In the genomic region with DNA sequence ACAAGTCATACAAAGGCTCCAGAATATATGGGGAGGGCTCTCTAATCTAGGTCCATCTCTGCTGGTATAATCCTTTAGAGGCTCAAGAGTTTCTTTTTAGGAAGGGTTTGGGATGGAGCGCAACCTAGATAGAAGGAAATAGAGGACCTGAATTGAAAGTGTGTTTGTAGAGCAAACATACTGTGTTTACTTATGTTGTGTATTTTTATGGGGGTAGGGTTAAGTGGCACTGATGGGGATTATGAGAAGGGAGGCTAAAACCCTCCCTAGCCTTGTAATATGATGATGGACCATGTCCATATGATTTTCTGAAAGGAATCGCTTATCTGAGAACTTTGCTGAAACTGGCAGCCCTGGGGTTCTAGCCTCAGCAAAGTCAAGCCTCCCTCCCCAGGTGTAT, we compare ENCODE assay signal across 1 cellular context.
TF ChIP-seq lines count a peak whose summit lies in the region.

No MANE protein-coding gene starts in this region.

TF ChIP-seq in HepG2, 621 proteins besides CTCF, POLR2A, EP300 and RAD21 (continued from another document):
- TF ChIP-seq, protein P1, sequence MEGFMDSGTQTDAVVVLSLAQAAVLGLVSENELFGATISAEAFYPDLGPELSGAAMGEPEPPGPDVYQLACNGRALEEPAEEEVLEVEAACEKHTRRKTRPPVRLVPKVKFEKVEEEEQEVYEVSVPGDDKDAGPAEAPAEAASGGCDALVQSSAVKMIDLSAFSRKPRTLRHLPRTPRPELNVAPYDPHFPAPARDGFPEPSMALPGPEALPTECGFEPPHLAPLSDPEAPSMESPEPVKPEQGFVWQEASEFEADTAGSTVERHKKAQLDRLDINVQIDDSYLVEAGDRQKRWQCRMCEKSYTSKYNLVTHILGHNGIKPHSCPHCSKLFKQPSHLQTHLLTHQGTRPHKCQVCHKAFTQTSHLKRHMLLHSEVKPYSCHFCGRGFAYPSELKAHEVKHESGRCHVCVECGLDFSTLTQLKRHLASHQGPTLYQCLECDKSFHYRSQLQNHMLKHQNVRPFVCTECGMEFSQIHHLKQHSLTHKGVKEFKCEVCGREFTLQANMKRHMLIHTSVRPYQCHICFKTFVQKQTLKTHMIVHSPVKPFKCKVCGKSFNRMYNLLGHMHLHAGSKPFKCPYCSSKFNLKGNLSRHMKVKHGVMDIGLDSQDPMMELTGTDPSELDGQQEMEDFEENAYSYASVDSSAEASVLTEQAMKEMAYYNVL (CRISPR knock-in tag; IDR thresholded peaks at IDR 0.05; ENCODE audit: borderline replicate concordance), result peak; percentile 77; the same call in 1 of the 2 replicates
- TF ChIP-seq ZMYM3 (CRISPR knock-in tag; IDR thresholded peaks at IDR 0.05), result 0 out of 2 replicates have a peak, but pooled peaks have one; percentile 28
- TF ChIP-seq HMG20B (CRISPR knock-in tag; conservative IDR thresholded peaks at IDR 0.05), result 0 out of 2 replicates have a peak, but pooled peaks have one; percentile 56
- peak; percentile 79 for TF ChIP-seq TBX2 (CRISPR knock-in tag; IDR thresholded peaks at IDR 0.05; ENCODE audit: borderline replicate concordance)
- peak; percentile 71 for TF ChIP-seq TBL1XR1 (IDR thresholded peaks at IDR 0.05; ENCODE audit: borderline replicate concordance, low read length, partially characterized antibody)
- 0 out of 2 replicates have a peak, but pooled peaks have one; percentile 54 for TF ChIP-seq ZNF614 (CRISPR knock-in tag; IDR thresholded peaks at IDR 0.05; ENCODE audit: borderline replicate concordance)
- no peak for TF ChIP-seq ZNF343 (CRISPR knock-in tag; IDR thresholded peaks at IDR 0.05)
- TF ChIP-seq FOXA3 (CRISPR knock-in tag; IDR thresholded peaks at IDR 0.05), result peak; percentile 99
- peak; percentile 81 for TF ChIP-seq SAP130 (CRISPR knock-in tag; IDR thresholded peaks at IDR 0.05; ENCODE audit: low read depth)
- no peak for TF ChIP-seq EZH2 (conservative IDR thresholded peaks at IDR 0.05; ENCODE audit: low read depth, low read length)
- peak; percentile 38; the same call in 1 of the 2 replicates for TF ChIP-seq NR2F2 (IDR thresholded peaks at IDR 0.05; ENCODE audit: borderline replicate concordance, low read depth)
- no peak for TF ChIP-seq DMAP1 (CRISPR knock-in tag; IDR thresholded peaks at IDR 0.05)
- peak; percentile 55; the same call in 1 of the 2 replicates for TF ChIP-seq KAT8 (CRISPR knock-in tag; IDR thresholded peaks at IDR 0.05)
- TF ChIP-seq ZBTB20 (CRISPR knock-in tag; IDR thresholded peaks at IDR 0.05; ENCODE audit: borderline replicate concordance, low read depth), result peak; percentile 71; the same call in 1 of the 2 replicates
- 0 out of 2 replicates have a peak, but pooled peaks have one; percentile 17 for TF ChIP-seq NR2C2 (CRISPR knock-in tag; IDR thresholded peaks at IDR 0.05; ENCODE audit: borderline replicate concordance)
- TF ChIP-seq NKX3-1 (CRISPR knock-in tag; IDR thresholded peaks at IDR 0.05), result peak; percentile 96
- TF ChIP-seq, protein P2, sequence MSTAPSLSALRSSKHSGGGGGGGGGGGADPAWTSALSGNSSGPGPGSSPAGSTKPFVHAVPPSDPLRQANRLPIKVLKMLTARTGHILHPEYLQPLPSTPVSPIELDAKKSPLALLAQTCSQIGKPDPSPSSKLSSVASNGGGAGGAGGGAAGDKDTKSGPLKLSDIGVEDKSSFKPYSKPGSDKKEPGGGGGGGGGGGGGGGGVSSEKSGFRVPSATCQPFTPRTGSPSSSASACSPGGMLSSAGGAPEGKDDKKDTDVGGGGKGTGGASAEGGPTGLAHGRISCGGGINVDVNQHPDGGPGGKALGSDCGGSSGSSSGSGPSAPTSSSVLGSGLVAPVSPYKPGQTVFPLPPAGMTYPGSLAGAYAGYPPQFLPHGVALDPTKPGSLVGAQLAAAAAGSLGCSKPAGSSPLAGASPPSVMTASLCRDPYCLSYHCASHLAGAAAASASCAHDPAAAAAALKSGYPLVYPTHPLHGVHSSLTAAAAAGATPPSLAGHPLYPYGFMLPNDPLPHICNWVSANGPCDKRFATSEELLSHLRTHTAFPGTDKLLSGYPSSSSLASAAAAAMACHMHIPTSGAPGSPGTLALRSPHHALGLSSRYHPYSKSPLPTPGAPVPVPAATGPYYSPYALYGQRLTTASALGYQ (CRISPR knock-in tag; IDR thresholded peaks at IDR 0.05), result peak; percentile 93
- peak; percentile 65; the same call in 1 of the 2 replicates for TF ChIP-seq ZMYM4 (CRISPR knock-in tag; IDR thresholded peaks at IDR 0.05)
- peak; percentile 70 for TF ChIP-seq PPARG (CRISPR knock-in tag; conservative IDR thresholded peaks at IDR 0.05)
- TF ChIP-seq ZNF790 (CRISPR knock-in tag; IDR thresholded peaks at IDR 0.05; ENCODE audit: borderline replicate concordance), result no peak
- peak; percentile 88 for TF ChIP-seq NFIC (IDR thresholded peaks at IDR 0.05; ENCODE audit: low read length)
- TF ChIP-seq POLR2AphosphoS2 (IDR thresholded peaks at IDR 0.05; ENCODE audit: low read depth, low read length), result no peak
- peak; percentile 58 for TF ChIP-seq ZFP36 (IDR thresholded peaks at IDR 0.05; ENCODE audit: borderline replicate concordance, low read depth, low read length, partially characterized antibody)
- TF ChIP-seq, protein P3, sequence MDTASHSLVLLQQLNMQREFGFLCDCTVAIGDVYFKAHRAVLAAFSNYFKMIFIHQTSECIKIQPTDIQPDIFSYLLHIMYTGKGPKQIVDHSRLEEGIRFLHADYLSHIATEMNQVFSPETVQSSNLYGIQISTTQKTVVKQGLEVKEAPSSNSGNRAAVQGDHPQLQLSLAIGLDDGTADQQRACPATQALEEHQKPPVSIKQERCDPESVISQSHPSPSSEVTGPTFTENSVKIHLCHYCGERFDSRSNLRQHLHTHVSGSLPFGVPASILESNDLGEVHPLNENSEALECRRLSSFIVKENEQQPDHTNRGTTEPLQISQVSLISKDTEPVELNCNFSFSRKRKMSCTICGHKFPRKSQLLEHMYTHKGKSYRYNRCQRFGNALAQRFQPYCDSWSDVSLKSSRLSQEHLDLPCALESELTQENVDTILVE (CRISPR knock-in tag; IDR thresholded peaks at IDR 0.05), result 0 out of 2 replicates have a peak, but pooled peaks have one; percentile 44
- TF ChIP-seq KDM3A (CRISPR knock-in tag; IDR thresholded peaks at IDR 0.05; ENCODE audit: low read depth), result no peak
- TF ChIP-seq KLF16 (CRISPR knock-in tag; IDR thresholded peaks at IDR 0.05), result peak in 1 of 2 experiments; percentile 80; a peak in 2 of 4 replicates
- no peak for TF ChIP-seq CREB1 (IDR thresholded peaks at IDR 0.05)
- peak; percentile 72 for TF ChIP-seq CREB1 (CRISPR knock-in tag; IDR thresholded peaks at IDR 0.05)
- TF ChIP-seq SOX13 (IDR thresholded peaks at IDR 0.05), result peak; percentile 58; the same call in 1 of the 2 replicates
- TF ChIP-seq SOX13 (CRISPR knock-in tag; conservative IDR thresholded peaks at IDR 0.05 in 1 of 2, IDR thresholded peaks at IDR 0.05 in 1 of 2), result peak in 1 of 2 experiments; percentile 93; a peak in 2 of 4 replicates
- TF ChIP-seq FOXP1 (IDR thresholded peaks at IDR 0.05), result 0 out of 2 replicates have a peak, but pooled peaks have one; percentile 41
- peak; percentile 92 for TF ChIP-seq FOXP1 (CRISPR knock-in tag; IDR thresholded peaks at IDR 0.05)
- TF ChIP-seq, protein P4, sequence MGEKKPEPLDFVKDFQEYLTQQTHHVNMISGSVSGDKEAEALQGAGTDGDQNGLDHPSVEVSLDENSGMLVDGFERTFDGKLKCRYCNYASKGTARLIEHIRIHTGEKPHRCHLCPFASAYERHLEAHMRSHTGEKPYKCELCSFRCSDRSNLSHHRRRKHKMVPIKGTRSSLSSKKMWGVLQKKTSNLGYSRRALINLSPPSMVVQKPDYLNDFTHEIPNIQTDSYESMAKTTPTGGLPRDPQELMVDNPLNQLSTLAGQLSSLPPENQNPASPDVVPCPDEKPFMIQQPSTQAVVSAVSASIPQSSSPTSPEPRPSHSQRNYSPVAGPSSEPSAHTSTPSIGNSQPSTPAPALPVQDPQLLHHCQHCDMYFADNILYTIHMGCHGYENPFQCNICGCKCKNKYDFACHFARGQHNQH (CRISPR knock-in tag; IDR thresholded peaks at IDR 0.05), result peak; percentile 25; the same call in 1 of the 2 replicates
- 0 out of 2 replicates have a peak, but pooled peaks have one; percentile 28 for TF ChIP-seq KDM4B (CRISPR knock-in tag; IDR thresholded peaks at IDR 0.05)
- TF ChIP-seq ZEB1 (IDR thresholded peaks at IDR 0.05; ENCODE audit: insufficient replicate concordance, low read depth), result peak; percentile 43
- TF ChIP-seq ZKSCAN8 (CRISPR knock-in tag; IDR thresholded peaks at IDR 0.05; ENCODE audit: borderline replicate concordance), result no peak
- TF ChIP-seq, protein P5, sequence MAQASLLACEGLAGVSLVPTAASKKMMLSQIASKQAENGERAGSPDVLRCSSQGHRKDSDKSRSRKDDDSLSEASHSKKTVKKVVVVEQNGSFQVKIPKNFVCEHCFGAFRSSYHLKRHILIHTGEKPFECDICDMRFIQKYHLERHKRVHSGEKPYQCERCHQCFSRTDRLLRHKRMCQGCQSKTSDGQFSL (CRISPR knock-in tag; IDR thresholded peaks at IDR 0.05), result no peak
- 0 out of 2 replicates have a peak, but pooled peaks have one; percentile 26 for TF ChIP-seq ZNF816 (CRISPR knock-in tag; IDR thresholded peaks at IDR 0.05; ENCODE audit: borderline replicate concordance)
- TF ChIP-seq, protein P6, sequence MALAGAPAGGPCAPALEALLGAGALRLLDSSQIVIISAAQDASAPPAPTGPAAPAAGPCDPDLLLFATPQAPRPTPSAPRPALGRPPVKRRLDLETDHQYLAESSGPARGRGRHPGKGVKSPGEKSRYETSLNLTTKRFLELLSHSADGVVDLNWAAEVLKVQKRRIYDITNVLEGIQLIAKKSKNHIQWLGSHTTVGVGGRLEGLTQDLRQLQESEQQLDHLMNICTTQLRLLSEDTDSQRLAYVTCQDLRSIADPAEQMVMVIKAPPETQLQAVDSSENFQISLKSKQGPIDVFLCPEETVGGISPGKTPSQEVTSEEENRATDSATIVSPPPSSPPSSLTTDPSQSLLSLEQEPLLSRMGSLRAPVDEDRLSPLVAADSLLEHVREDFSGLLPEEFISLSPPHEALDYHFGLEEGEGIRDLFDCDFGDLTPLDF (CRISPR knock-in tag; IDR thresholded peaks at IDR 0.05), result no peak
- peak; percentile 66; the same call in 1 of the 2 replicates for TF ChIP-seq TARDBP (CRISPR knock-in tag; IDR thresholded peaks at IDR 0.05)
- no peak for TF ChIP-seq NR1H2 (CRISPR knock-in tag; IDR thresholded peaks at IDR 0.05; ENCODE audit: borderline replicate concordance, low read depth)
- peak; percentile 100 for TF ChIP-seq ELF3 (CRISPR knock-in tag; IDR thresholded peaks at IDR 0.05)
- peak; percentile 93 for TF ChIP-seq HDAC2 (CRISPR knock-in tag; IDR thresholded peaks at IDR 0.05)
- no peak for TF ChIP-seq SETDB1 (CRISPR knock-in tag; IDR thresholded peaks at IDR 0.05; ENCODE audit: borderline replicate concordance)
- TF ChIP-seq, protein P7, sequence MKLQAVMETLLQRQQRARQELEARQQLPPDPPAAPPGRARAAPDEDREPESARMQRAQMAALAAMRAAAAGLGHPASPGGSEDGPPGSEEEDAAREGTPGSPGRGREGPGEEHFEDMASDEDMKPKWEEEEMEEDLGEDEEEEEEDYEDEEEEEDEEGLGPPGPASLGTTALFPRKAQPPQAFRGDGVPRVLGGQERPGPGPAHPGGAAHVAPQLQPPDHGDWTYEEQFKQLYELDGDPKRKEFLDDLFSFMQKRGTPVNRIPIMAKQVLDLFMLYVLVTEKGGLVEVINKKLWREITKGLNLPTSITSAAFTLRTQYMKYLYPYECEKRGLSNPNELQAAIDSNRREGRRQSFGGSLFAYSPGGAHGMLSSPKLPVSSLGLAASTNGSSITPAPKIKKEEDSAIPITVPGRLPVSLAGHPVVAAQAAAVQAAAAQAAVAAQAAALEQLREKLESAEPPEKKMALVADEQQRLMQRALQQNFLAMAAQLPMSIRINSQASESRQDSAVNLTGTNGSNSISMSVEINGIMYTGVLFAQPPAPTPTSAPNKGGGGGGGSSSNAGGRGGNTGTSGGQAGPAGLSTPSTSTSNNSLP (IDR thresholded peaks at IDR 0.05; ENCODE audit: low read depth, low read length), result peak; percentile 91
- TF ChIP-seq ZNF205 (CRISPR knock-in tag; IDR thresholded peaks at IDR 0.05), result peak; percentile 76; the same call in 1 of the 2 replicates
- TF ChIP-seq NCOR1 (IDR thresholded peaks at IDR 0.05; ENCODE audit: borderline replicate concordance, low read length), result no peak
- 0 out of 2 replicates have a peak, but pooled peaks have one; percentile 50 for TF ChIP-seq ZNF747 (CRISPR knock-in tag; IDR thresholded peaks at IDR 0.05; ENCODE audit: borderline replicate concordance)
